9 cellular contexts compared by ENCODE assay signal in genomic region chr3:10140996-10141546, GRCh38. TPM values are rescaled to one million over a fixed set of nuclear protein-coding genes. Genes with fewer than 3 reads are reported as not detected.
DNase-seq lines count a peak whose midpoint lies in the region; ATAC-seq and TF ChIP-seq lines count a peak whose summit lies in the region.
"Had no signal": no experiment of that assay in that cellular context is flagged by ENCODE, and none has a peak within 500 bp of the region (broad histone marks: within the 10 kb centered on the region; RNA-seq: fewer than 3 reads in every experiment).

No MANE protein-coding gene starts in this region.

- no peaks in the 10 kb centered on the region for H3K27me3 ChIP-seq in RWPE2 (ENCODE audit: insufficient read depth, poor library complexity, severe bottlenecking)
- no peaks in the 10 kb centered on the region for H3K27me3 ChIP-seq in gastrocnemius medialis
- no peaks in the 10 kb centered on the region for H3K27me3 ChIP-seq in BE2C

- peaks cover 23% of the 10 kb centered on the region for H3K36me3 ChIP-seq in RWPE2 (ENCODE audit: low read depth)
- no peaks in the 10 kb centered on the region for H3K36me3 ChIP-seq in gastrocnemius medialis
- 0 out of 2 replicates have a peak, but pooled peaks cover 2% of the 10 kb centered on the region for H3K36me3 ChIP-seq in BE2C

- H3K4me1 ChIP-seq in RWPE2 (ENCODE audit: insufficient read depth, poor library complexity, severe bottlenecking) (peaks cover 7% of the 10 kb centered on the region), gastrocnemius medialis (peaks cover 22 to 30% of the 10 kb centered on the region in 2 donors), BE2C (no peaks in the 10 kb centered on the region)

- in situ Hi-C loops in gastrocnemius medialis (cut with MboI; ENCODE audit: low sequenced_read_pairs in 4 of 4): no loop called here

- DNase-seq in GM12865 (ENCODE audit: low read depth) (no peak), RWPE2 (ENCODE audit: low spot score) (no peak), fibroblast of peridontal ligament (ENCODE audit: extremely low read depth) (peak; percentile 4), gastrocnemius medialis (no peak), NAMALWA (ENCODE audit: low spot score) (no peak), BE2C (no peak), GM10248 (ENCODE audit: extremely low spot score) (no peak)

- ATAC-seq in RWPE2 (ENCODE audit: low read depth) (no peak), gastrocnemius medialis (no peak), HG03039 (IDR thresholded peaks at IDR 0.05; ENCODE audit: unreplicated experiment) (no peak)

- peak overlapping the region; percentile 69 for H3K4me3 ChIP-seq in GM12865 (ENCODE audit: low read depth, low read length)
- peak overlapping the region; percentile 55 for H3K4me3 ChIP-seq in RWPE2 (ENCODE audit: severe bottlenecking)
- peak overlapping the region; percentile 75 to 86 (median 81) for H3K4me3 ChIP-seq in gastrocnemius medialis
- H3K4me3 ChIP-seq in BE2C (ENCODE audit: low read depth, low read length): no peak overlapping the region

- H3K9me3 ChIP-seq in RWPE2 (ENCODE audit: severe bottlenecking) (no peaks in the 10 kb centered on the region), gastrocnemius medialis (no peaks in the 10 kb centered on the region), BE2C (no peaks in the 10 kb centered on the region)

- TF ChIP-seq CTCF in GM12865 (IDR thresholded peaks at IDR 0.05; ENCODE audit: insufficient read depth, low read depth, low read length, missing control alignments) (no peak), RWPE2 (IDR thresholded peaks at IDR 0.05; ENCODE audit: poor library complexity, severe bottlenecking) (no peak), gastrocnemius medialis (IDR thresholded peaks at IDR 0.05 in 4 of 5, conservative IDR thresholded peaks at IDR 0.05 in 1 of 5) (no peak), BE2C (IDR thresholded peaks at IDR 0.05; ENCODE audit: low read depth, low read length) (no peak), GM10248 (IDR thresholded peaks at IDR 0.05; ENCODE audit: control extremely low read depth, extremely low read depth, low read depth, missing control alignments) (no peak)

- no peak for TF ChIP-seq POLR2A in gastrocnemius medialis (IDR thresholded peaks at IDR 0.05)

- CTCF ChIA-PET in GM10248 (lab: Yijun Ruan, JAX): interaction anchor here (1.0 to 2.0 kb wide), 4 partner anchors 11 to 208 kb away, joined by 4 to 7 read pairs (median 4); partner anchors contain the start of gene CRELD1

- H3K27ac ChIP-seq in RWPE2 (ENCODE audit: poor library complexity, severe bottlenecking) (peak overlapping the region; percentile 56), gastrocnemius medialis (peak overlapping the region; percentile 89 to 93 (median 92))

- intact Hi-C loops in gastrocnemius medialis (cut with DNase I; ENCODE audit: low total_unique reads): loop anchor here (1.0 to 10.0 kb wide), 2 partner anchors 26 to 206 kb away; partner anchors contain the start of genes BRK1 and CRELD1

- POLR2A ChIA-PET in GM10248 (lab: Yijun Ruan, JAX): interaction anchor here (0.6 to 0.7 kb wide), 3 partner anchors 24 to 60 kb away, joined by 3 read pairs; no protein-coding TSS in a partner anchor

RNA-seq across cellular contexts. Expression of gene VHL, which starts 0.5 kb away (rescaled TPM):
- total RNA-seq in gastrocnemius medialis: 10 to 100 TPM in 3 of 4 donors, 1 to 10 TPM in 1; 7.5 to 17.9 (median 12.8) TPM
- polyA plus RNA-seq in BE2C (2012; ENCODE audit: insufficient read depth, insufficient read length, low read depth): 22.8 TPM

RNA-seq across cellular contexts. Expression of gene IRAK2, which starts 23.6 kb away (rescaled TPM):
- total RNA-seq in gastrocnemius medialis: 10 to 100 TPM; 21.9 to 42.0 (median 25.8) TPM
- polyA plus RNA-seq in BE2C (2012; ENCODE audit: insufficient read depth, insufficient read length, low read depth): 0.37 TPM

RNA-seq across cellular contexts. Expression of gene BRK1, which starts 25.6 kb away (rescaled TPM):
- total RNA-seq in gastrocnemius medialis: 10 to 100 TPM; 68.2 to 86.8 (median 69.3) TPM
- polyA plus RNA-seq in BE2C (2012; ENCODE audit: insufficient read depth, insufficient read length, low read depth): 110 TPM

RNA-seq across cellular contexts. Expression of gene FANCD2OS, which starts 33.0 kb away (rescaled TPM):
- not detected for total RNA-seq in gastrocnemius medialis
- polyA plus RNA-seq in BE2C (2012; ENCODE audit: insufficient read depth, insufficient read length, low read depth): not detected
- total RNA-seq: SK-MEL-5 had no signal
